In genomic region chr9:19154135-19154612, GRCh38 we compare ENCODE assay signal across 1 cellular context.
TF ChIP-seq lines count a peak whose summit lies in the region.

No MANE protein-coding gene starts in this region.

TF ChIP-seq in GM23338, 12 proteins besides CTCF, POLR2A, EP300 and RAD21 (continued from another document):
- TF ChIP-seq ZNF462 (CRISPR knock-in tag; IDR thresholded peaks at IDR 0.05) (no peak), ETS1 (IDR thresholded peaks at IDR 0.05) (no peak), EZH2 (IDR thresholded peaks at IDR 0.05; ENCODE audit: low read depth, unreplicated experiment) (no peak), NANOG (IDR thresholded peaks at IDR 0.05; ENCODE audit: borderline replicate concordance) (no peak), EZH2phosphoT487 (IDR thresholded peaks at IDR 0.05; ENCODE audit: unreplicated experiment) (no peak), JUNB (IDR thresholded peaks at IDR 0.05; ENCODE audit: unreplicated experiment) (no peak), ZNF331 (CRISPR knock-in tag; IDR thresholded peaks at IDR 0.05; ENCODE audit: low read depth) (no peak), POLR2AphosphoS5 (IDR thresholded peaks at IDR 0.05; ENCODE audit: low read depth) (no peak), CREB1 (CRISPR knock-in tag; IDR thresholded peaks at IDR 0.05; ENCODE audit: low read depth) (no peak), REST (IDR thresholded peaks at IDR 0.05; ENCODE audit: unreplicated experiment) (no peak), ZNF114 (CRISPR knock-in tag; IDR thresholded peaks at IDR 0.05) (no peak)
